Comparison of ENCODE assay signal across 1 cellular context in the genomic region with DNA sequence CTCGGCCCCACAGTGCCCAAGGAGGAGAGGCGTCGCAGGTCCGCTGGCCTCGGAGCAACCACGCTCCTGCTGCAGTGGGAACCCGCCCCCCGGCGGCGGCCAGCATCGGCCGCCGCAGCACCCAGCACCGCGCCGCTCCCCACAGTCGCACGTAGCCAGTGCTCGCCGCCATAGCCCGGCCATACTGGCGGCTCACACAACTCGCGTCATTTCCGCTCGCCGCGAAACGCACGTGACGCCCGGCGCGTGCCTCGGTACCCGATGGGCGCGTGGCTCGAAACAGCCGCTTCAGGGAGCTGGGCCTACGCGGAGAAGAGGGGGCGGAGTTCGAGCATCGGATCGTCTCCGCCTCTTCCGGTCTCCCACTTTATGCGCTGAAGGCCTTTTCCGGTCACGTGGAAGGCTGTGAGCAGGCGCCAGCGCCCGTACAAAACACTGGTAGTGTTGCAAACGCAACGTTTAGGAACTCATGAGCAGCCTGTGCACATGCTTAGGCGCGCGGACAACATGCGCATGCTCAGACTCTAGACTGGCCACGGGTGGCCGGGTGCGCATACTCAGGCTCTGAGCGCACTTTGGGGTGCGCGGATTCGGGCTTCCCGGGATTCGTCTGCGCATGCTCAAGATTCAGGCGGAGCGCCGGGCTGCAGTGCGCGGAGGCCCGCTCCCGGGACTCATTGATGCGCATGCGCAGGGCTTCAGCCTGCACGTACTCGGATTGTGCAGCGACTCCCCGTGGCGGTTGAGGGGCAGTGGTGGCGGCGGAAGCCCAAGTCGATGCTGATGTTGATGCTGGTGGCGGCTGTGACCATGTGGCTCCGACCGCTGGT.
TF ChIP-seq lines count a peak whose summit lies in the region.

A gene with protein sequence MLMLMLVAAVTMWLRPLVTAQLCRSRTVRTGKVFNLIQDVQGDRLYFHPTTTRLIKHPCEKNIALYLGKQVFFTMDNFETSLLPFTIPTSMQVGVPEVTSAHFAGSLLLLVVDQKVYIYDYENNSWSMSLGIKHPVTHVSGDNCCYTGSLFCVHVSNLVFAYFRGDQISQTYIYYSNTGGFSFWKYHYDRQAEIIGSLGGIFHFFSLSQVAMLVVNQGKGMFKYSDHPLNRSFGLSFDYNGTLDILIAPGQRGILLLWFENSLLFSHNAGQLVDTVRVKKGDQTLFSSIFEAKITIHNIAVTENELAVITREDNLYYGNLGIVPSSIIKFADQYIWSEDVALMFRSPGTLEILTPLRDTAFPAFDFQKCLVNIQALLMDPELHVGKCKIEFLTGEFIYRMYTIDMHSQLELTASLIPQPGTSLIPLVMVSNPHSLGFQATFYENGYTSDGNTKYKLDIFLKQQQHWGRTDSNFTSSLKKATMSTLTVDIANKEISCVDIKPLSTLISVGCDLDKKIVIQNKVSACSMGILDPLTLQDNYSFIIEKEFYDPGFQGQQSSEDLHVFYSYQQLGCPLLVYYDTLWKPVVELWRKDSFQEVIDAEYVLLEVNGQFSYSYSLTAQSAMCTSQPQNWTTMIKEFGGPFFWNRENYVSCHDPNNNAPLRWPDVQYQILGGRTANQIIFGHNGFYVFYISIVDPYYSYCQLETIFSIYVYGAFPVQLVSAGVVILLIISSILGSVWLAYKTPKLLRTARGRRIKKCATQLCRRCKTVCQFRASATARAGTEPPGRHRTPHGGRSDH (plus strand): TSS at position 677 of the 830 bp plus-strand sequence. CDS start 101 bp downstream, at position 778.
A gene with protein sequence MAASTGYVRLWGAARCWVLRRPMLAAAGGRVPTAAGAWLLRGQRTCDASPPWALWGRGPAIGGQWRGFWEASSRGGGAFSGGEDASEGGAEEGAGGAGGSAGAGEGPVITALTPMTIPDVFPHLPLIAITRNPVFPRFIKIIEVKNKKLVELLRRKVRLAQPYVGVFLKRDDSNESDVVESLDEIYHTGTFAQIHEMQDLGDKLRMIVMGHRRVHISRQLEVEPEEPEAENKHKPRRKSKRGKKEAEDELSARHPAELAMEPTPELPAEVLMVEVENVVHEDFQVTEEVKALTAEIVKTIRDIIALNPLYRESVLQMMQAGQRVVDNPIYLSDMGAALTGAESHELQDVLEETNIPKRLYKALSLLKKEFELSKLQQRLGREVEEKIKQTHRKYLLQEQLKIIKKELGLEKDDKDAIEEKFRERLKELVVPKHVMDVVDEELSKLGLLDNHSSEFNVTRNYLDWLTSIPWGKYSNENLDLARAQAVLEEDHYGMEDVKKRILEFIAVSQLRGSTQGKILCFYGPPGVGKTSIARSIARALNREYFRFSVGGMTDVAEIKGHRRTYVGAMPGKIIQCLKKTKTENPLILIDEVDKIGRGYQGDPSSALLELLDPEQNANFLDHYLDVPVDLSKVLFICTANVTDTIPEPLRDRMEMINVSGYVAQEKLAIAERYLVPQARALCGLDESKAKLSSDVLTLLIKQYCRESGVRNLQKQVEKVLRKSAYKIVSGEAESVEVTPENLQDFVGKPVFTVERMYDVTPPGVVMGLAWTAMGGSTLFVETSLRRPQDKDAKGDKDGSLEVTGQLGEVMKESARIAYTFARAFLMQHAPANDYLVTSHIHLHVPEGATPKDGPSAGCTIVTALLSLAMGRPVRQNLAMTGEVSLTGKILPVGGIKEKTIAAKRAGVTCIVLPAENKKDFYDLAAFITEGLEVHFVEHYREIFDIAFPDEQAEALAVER (minus strand): TSS at position 186 of the 830 bp plus-strand sequence. CDS start 14 bp downstream, at position 172.

TF ChIP-seq in K562, 482 proteins besides CTCF, POLR2A, EP300 and RAD21 (continued from another document and continues in another):
- TF ChIP-seq, protein P1, sequence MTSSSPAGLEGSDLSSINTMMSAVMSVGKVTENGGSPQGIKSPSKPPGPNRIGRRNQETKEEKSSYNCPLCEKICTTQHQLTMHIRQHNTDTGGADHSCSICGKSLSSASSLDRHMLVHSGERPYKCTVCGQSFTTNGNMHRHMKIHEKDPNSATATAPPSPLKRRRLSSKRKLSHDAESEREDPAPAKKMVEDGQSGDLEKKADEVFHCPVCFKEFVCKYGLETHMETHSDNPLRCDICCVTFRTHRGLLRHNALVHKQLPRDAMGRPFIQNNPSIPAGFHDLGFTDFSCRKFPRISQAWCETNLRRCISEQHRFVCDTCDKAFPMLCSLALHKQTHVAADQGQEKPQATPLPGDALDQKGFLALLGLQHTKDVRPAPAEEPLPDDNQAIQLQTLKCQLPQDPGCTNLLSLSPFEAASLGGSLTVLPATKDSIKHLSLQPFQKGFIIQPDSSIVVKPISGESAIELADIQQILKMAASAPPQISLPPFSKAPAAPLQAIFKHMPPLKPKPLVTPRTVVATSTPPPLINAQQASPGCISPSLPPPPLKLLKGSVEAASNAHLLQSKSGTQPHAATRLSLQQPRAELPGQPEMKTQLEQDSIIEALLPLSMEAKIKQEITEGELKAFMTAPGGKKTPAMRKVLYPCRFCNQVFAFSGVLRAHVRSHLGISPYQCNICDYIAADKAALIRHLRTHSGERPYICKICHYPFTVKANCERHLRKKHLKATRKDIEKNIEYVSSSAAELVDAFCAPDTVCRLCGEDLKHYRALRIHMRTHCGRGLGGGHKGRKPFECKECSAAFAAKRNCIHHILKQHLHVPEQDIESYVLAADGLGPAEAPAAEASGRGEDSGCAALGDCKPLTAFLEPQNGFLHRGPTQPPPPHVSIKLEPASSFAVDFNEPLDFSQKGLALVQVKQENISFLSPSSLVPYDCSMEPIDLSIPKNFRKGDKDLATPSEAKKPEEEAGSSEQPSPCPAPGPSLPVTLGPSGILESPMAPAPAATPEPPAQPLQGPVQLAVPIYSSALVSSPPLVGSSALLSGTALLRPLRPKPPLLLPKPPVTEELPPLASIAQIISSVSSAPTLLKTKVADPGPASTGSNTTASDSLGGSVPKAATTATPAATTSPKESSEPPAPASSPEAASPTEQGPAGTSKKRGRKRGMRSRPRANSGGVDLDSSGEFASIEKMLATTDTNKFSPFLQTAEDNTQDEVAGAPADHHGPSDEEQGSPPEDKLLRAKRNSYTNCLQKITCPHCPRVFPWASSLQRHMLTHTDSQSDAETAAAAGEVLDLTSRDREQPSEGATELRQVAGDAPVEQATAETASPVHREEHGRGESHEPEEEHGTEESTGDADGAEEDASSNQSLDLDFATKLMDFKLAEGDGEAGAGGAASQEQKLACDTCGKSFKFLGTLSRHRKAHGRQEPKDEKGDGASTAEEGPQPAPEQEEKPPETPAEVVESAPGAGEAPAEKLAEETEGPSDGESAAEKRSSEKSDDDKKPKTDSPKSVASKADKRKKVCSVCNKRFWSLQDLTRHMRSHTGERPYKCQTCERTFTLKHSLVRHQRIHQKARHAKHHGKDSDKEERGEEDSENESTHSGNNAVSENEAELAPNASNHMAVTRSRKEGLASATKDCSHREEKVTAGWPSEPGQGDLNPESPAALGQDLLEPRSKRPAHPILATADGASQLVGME (CRISPR knock-in tag; IDR thresholded peaks at IDR 0.05) = peak; percentile 62; the same call in 1 of the 2 replicates
- TF ChIP-seq SNIP1 (IDR thresholded peaks at IDR 0.05; ENCODE audit: low read depth) = no peak
- peak; percentile 87 for TF ChIP-seq FIP1L1 (IDR thresholded peaks at IDR 0.05; ENCODE audit: low read depth, low read length, poor library complexity, severe bottlenecking)
- no peak for TF ChIP-seq MEF2D (tag; conservative IDR thresholded peaks at IDR 0.05; ENCODE audit: low read depth)
- TF ChIP-seq, protein P2, sequence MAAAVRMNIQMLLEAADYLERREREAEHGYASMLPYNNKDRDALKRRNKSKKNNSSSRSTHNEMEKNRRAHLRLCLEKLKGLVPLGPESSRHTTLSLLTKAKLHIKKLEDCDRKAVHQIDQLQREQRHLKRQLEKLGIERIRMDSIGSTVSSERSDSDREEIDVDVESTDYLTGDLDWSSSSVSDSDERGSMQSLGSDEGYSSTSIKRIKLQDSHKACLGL (CRISPR knock-in tag; IDR thresholded peaks at IDR 0.05; ENCODE audit: borderline replicate concordance, poor library complexity, severe bottlenecking) = peak; percentile 87
- TF ChIP-seq SRSF3 (IDR thresholded peaks at IDR 0.05; ENCODE audit: insufficient read depth, low read length) = no peak
- TF ChIP-seq ARNT (IDR thresholded peaks at IDR 0.05) = no peak
- no peak for TF ChIP-seq NCOA2 (IDR thresholded peaks at IDR 0.05; ENCODE audit: partially characterized antibody in 2 of 2)
- peak; percentile 99 for TF ChIP-seq CREM (IDR thresholded peaks at IDR 0.05; ENCODE audit: low read depth)
- TF ChIP-seq, protein P3, sequence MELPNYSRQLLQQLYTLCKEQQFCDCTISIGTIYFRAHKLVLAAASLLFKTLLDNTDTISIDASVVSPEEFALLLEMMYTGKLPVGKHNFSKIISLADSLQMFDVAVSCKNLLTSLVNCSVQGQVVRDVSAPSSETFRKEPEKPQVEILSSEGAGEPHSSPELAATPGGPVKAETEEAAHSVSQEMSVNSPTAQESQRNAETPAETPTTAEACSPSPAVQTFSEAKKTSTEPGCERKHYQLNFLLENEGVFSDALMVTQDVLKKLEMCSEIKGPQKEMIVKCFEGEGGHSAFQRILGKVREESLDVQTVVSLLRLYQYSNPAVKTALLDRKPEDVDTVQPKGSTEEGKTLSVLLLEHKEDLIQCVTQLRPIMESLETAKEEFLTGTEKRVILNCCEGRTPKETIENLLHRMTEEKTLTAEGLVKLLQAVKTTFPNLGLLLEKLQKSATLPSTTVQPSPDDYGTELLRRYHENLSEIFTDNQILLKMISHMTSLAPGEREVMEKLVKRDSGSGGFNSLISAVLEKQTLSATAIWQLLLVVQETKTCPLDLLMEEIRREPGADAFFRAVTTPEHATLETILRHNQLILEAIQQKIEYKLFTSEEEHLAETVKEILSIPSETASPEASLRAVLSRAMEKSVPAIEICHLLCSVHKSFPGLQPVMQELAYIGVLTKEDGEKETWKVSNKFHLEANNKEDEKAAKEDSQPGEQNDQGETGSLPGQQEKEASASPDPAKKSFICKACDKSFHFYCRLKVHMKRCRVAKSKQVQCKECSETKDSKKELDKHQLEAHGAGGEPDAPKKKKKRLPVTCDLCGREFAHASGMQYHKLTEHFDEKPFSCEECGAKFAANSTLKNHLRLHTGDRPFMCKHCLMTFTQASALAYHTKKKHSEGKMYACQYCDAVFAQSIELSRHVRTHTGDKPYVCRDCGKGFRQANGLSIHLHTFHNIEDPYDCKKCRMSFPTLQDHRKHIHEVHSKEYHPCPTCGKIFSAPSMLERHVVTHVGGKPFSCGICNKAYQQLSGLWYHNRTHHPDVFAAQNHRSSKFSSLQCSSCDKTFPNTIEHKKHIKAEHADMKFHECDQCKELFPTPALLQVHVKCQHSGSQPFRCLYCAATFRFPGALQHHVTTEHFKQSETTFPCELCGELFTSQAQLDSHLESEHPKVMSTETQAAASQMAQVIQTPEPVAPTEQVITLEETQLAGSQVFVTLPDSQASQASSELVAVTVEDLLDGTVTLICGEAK (IDR thresholded peaks at IDR 0.05) = peak; percentile 96
- TF ChIP-seq, protein P3 (CRISPR knock-in tag; IDR thresholded peaks at IDR 0.05) = no peak
- TF ChIP-seq XRCC5 (IDR thresholded peaks at IDR 0.05; ENCODE audit: low read depth, low read length) = 0 out of 2 replicates have a peak, but pooled peaks have one; percentile 28
- TF ChIP-seq SMAD3 (CRISPR knock-in tag; conservative IDR thresholded peaks at IDR 0.05) = peak; percentile 60; the same call in 1 of the 2 replicates
- TF ChIP-seq, protein P4, sequence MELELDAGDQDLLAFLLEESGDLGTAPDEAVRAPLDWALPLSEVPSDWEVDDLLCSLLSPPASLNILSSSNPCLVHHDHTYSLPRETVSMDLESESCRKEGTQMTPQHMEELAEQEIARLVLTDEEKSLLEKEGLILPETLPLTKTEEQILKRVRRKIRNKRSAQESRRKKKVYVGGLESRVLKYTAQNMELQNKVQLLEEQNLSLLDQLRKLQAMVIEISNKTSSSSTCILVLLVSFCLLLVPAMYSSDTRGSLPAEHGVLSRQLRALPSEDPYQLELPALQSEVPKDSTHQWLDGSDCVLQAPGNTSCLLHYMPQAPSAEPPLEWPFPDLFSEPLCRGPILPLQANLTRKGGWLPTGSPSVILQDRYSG (tag; conservative IDR thresholded peaks at IDR 0.05; ENCODE audit: low read depth) = no peak
- TF ChIP-seq ESRRA (IDR thresholded peaks at IDR 0.05; ENCODE audit: borderline replicate concordance, low read depth) = peak; percentile 77
- TF ChIP-seq FOSL1 (tag; conservative IDR thresholded peaks at IDR 0.05) = 0 out of 2 replicates have a peak, but pooled peaks have one; percentile 25
- peak; percentile 24; the same call in 1 of the 2 replicates for TF ChIP-seq KLF16 (IDR thresholded peaks at IDR 0.05)
- TF ChIP-seq MTA3 (IDR thresholded peaks at IDR 0.05; ENCODE audit: borderline replicate concordance) = peak; percentile 76
- TF ChIP-seq POLR2G (IDR thresholded peaks at IDR 0.05; ENCODE audit: low read depth, low read length) = peak; percentile 98
- peak; percentile 95 for TF ChIP-seq PCBP1 (IDR thresholded peaks at IDR 0.05; ENCODE audit: low read depth, low read length, poor library complexity, severe bottlenecking)
- TF ChIP-seq LCOR (CRISPR knock-in tag; IDR thresholded peaks at IDR 0.05) = peak; percentile 94
- TF ChIP-seq NFRKB (IDR thresholded peaks at IDR 0.05; ENCODE audit: low read depth) = peak; percentile 72
- TF ChIP-seq GABPA (tag; conservative IDR thresholded peaks at IDR 0.05; ENCODE audit: low read depth) = peak; percentile 99
- no peak for TF ChIP-seq POLR2AphosphoS2 (IDR thresholded peaks at IDR 0.05; ENCODE audit: low read length)
- TF ChIP-seq ZNF584 (CRISPR knock-in tag; IDR thresholded peaks at IDR 0.05; ENCODE audit: low read depth) = no peak
- no peak for TF ChIP-seq ETV6 (IDR thresholded peaks at IDR 0.05; ENCODE audit: borderline replicate concordance in 1 of 2, low read depth in 2 of 2, low read length in 1 of 2)
- no peak for TF ChIP-seq ETV6 (CRISPR knock-in tag; IDR thresholded peaks at IDR 0.05; ENCODE audit: borderline replicate concordance)
- 0 out of 2 replicates have a peak, but pooled peaks have one; percentile 54 for TF ChIP-seq TRIM28 (IDR thresholded peaks at IDR 0.05)
- TF ChIP-seq ILF3 (IDR thresholded peaks at IDR 0.05; ENCODE audit: borderline replicate concordance) = no peak
- peak; percentile 50 for TF ChIP-seq ZNF384 (IDR thresholded peaks at IDR 0.05; ENCODE audit: low read depth, low read length)
